10 cellular contexts compared by ENCODE assay signal in the genomic region with DNA sequence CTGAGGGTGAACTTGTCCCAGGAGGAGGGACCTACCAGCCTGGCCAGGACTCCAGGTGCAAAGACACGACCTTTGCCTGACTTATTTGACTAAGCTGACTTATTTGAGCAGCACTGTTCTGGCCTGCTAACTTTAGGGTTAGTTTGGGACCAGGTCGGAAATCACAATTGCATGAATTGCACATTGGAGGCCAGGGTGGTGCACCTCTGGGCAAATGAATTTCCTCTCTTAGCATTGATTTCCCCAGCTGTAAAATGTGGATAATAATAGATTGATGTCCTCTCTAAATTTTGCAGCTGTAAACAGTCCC. TPM values are rescaled to one million over a fixed set of nuclear protein-coding genes. Genes with fewer than 3 reads are reported as not detected.
DNase-seq lines count a peak whose midpoint lies in the region; ATAC-seq and TF ChIP-seq lines count a peak whose summit lies in the region.
"Had no signal": no experiment of that assay in that cellular context is flagged by ENCODE, and none has a peak within 500 bp of the region (broad histone marks: within the 10 kb centered on the region; RNA-seq: fewer than 3 reads in every experiment).

No MANE protein-coding gene starts in this region.

- WGBS in esophagus, 2 donors: 22 to 33% methylated on average over 2 of the region's 2 CpGs

- H3K79me2 ChIP-seq in OCI-LY3 (ENCODE audit: low read length): peaks cover 36% of the 10 kb centered on the region

- DNase-seq in GM12865 (ENCODE audit: low read depth) (peak; percentile 39), NCI-H82 treated with DMSO at 0.1 percent for 48 hours (lab: John Stamatoyannopoulos, UW; ENCODE audit: unreplicated experiment) (no peak), NCI-H146 (lab: John Stamatoyannopoulos, UW) (no peak), cerebellar nuclear complex (lab: John Stamatoyannopoulos, UW) (no peak)
- DNase-seq: SW 1271 had no signal

- no peak for ATAC-seq in esophagus mucosa

- H2AFZ ChIP-seq in OCI-LY3 (ENCODE audit: low read depth, low read length): no peak overlapping the region

- H3K27me3 ChIP-seq in OCI-LY3 (ENCODE audit: low read depth, low read length): no peaks in the 10 kb centered on the region
- no peaks in the 10 kb centered on the region for H3K27me3 ChIP-seq in esophagus (ENCODE audit: control insufficient read depth in 1 of 2, insufficient read depth in 2 of 2, low read length in 2 of 2)
- no peaks in the 10 kb centered on the region for H3K27me3 ChIP-seq in rectal smooth muscle tissue (ENCODE audit: control insufficient read depth, insufficient read depth, low read length)

- H3K9ac ChIP-seq in OCI-LY3 (ENCODE audit: low read length) (peak overlapping the region; percentile 83), rectal smooth muscle tissue (ENCODE audit: low read length) (no peak overlapping the region)

- H3K36me3 ChIP-seq in OCI-LY3 (replicated peaks; ENCODE audit: low read depth, low read length) (peaks cover 12% of the 10 kb centered on the region), esophagus (ENCODE audit: control insufficient read depth in 2 of 2, insufficient read depth in 2 of 2, low read length in 1 of 2) (no peaks in the 10 kb centered on the region), rectal smooth muscle tissue (ENCODE audit: control insufficient read depth, insufficient read depth, low read length) (no peaks in the 10 kb centered on the region)

- H3K4me1 ChIP-seq in OCI-LY3 (ENCODE audit: low read length): peaks cover 33% of the 10 kb centered on the region
- H3K4me1 ChIP-seq in esophagus (ENCODE audit: control insufficient read depth in 2 of 2, insufficient read depth in 2 of 2, low read length in 1 of 2): peaks cover 4 to 7% of the 10 kb centered on the region in 2 donors
- H3K4me1 ChIP-seq in rectal smooth muscle tissue (ENCODE audit: control insufficient read depth, insufficient read depth, low read length): peaks cover 2% of the 10 kb centered on the region

- peak overlapping the region; percentile 98 for H3K4me2 ChIP-seq in OCI-LY3 (ENCODE audit: low read length)

- H3K27ac ChIP-seq in OCI-LY3 (ENCODE audit: low read length): peak overlapping the region; percentile 81
- peak overlapping the region; percentile 79 to 89 for H3K27ac ChIP-seq in esophagus (ENCODE audit: low read depth in 2 of 2, low read length in 1 of 2)
- H3K27ac ChIP-seq in rectal smooth muscle tissue (ENCODE audit: low read depth, low read length): no peak overlapping the region

- peak overlapping the region; percentile 85 for H3K4me3 ChIP-seq in GM12865 (ENCODE audit: low read depth, low read length)
- H3K4me3 ChIP-seq in OCI-LY3 (ENCODE audit: low read length): peak overlapping the region; percentile 83
- H3K4me3 ChIP-seq in esophagus (ENCODE audit: low read depth in 1 of 2, low read length in 2 of 2): peak overlapping the region; percentile 10 to 40
- peak overlapping the region; percentile 26 for H3K4me3 ChIP-seq in rectal smooth muscle tissue (ENCODE audit: low read length)

- H4K20me1 ChIP-seq in OCI-LY3 (ENCODE audit: insufficient read depth, low read length): no peaks in the 10 kb centered on the region; the same call in 1 of the 2 replicates

- TF ChIP-seq CTCF in GM12865 (IDR thresholded peaks at IDR 0.05; ENCODE audit: insufficient read depth, low read depth, low read length, missing control alignments) (no peak), OCI-LY3 (IDR thresholded peaks at IDR 0.05; ENCODE audit: low read depth, low read length) (no peak)

- H3K9me3 ChIP-seq in OCI-LY3 (ENCODE audit: insufficient read depth, low read length): no peaks in the 10 kb centered on the region
- no peaks in the 10 kb centered on the region for H3K9me3 ChIP-seq in esophagus (ENCODE audit: control insufficient read depth in 2 of 2, insufficient read depth in 1 of 2, low read depth in 1 of 2, low read length in 1 of 2)

RNA-seq across cellular contexts. Expression of a gene that starts 1.4 kb away (rescaled TPM):
- 10 to 100 TPM in 1 of 2 donors, 1 to 10 TPM in 1; 8.5 to 17.6 TPM for polyA plus RNA-seq in esophagus
- 2.8 TPM for total RNA-seq in esophagus mucosa

RNA-seq across cellular contexts. Expression of a gene that starts 12.8 kb away (rescaled TPM):
- not detected for polyA plus RNA-seq in esophagus
- total RNA-seq in esophagus mucosa: not detected
- total RNA-seq: bronchial epithelial cell had no signal

RNA-seq across cellular contexts. Expression of a gene that starts 13.0 kb away (rescaled TPM):
- 10 to 100 TPM; 64.2 to 66.8 TPM for polyA plus RNA-seq in esophagus
- 49.9 TPM for total RNA-seq in esophagus mucosa

RNA-seq across cellular contexts. Expression of a gene that starts 29.7 kb away (rescaled TPM):
- 10 to 100 TPM; 29.5 to 30.7 TPM for polyA plus RNA-seq in esophagus
- total RNA-seq in esophagus mucosa: 22.6 TPM
- total RNA-seq: bronchial epithelial cell had no signal

RNA-seq across cellular contexts. Expression of a gene that starts 41.6 kb away (rescaled TPM):
- under 1 TPM; 0.13 to 0.20 TPM for polyA plus RNA-seq in esophagus
- total RNA-seq in esophagus mucosa: not detected
- total RNA-seq: bronchial epithelial cell had no signal

Comparison
In these comparisons a context has a peak if more than half of its experiments do, and no peak if none do; other contexts are left out.
1. H3K4me3 ChIP-seq: peak in every context shown above with its lines; median percentile 85 in GM12865; 83 in OCI-LY3; 26 in rectal smooth muscle tissue; 25 in esophagus.